Comparison of ENCODE assay signal across 8 cellular contexts in genomic region chr14:78566017-78566858, GRCh38.
DNase-seq lines count a peak whose midpoint lies in the region; ATAC-seq and TF ChIP-seq lines count a peak whose summit lies in the region.

No MANE protein-coding gene starts in this region.

- H3K27ac ChIP-seq in 22Rv1 (no peak overlapping the region), breast epithelium (no peak overlapping the region), spleen (no peak overlapping the region)

- no peak overlapping the region for H3K27ac Mint-ChIP-seq in immature natural killer cell

- peak overlapping the region; percentile 13 to 55 (median 24) for H3K4me3 ChIP-seq in breast epithelium
- H3K4me3 ChIP-seq in spleen = peak overlapping the region in 5 of 8 donors; percentile 2 to 51 (median 6)

- DNase-seq in NCI-H187 treated with DMSO at 0.1 percent for 48 hours (lab: John Stamatoyannopoulos, UW) = peak; percentile 71
- DNase-seq in UCSD-AML1 (lab: John Stamatoyannopoulos, UW; ENCODE audit: unreplicated experiment) = peak; percentile 70
- peak; percentile 35 to 66 for DNase-seq in breast epithelium (ENCODE audit: low spot score in 2 of 2)
- peak; percentile 6 to 17 (median 11) for DNase-seq in immature natural killer cell
- DNase-seq in spleen = no peak

- no peaks in the 10 kb centered on the region for H3K36me3 Mint-ChIP-seq in immature natural killer cell

- ATAC-seq in GM18498 (IDR thresholded peaks at IDR 0.05; ENCODE audit: unreplicated experiment) (peak; percentile 95), HG02938 (IDR thresholded peaks at IDR 0.05; ENCODE audit: unreplicated experiment) (peak; percentile 95)

- WGBS in spleen, 5 donors = 26 to 34% (median 29%) methylated on average over 16 of the region's 16 CpGs

- no peaks in the 10 kb centered on the region for H3K27me3 ChIP-seq in breast epithelium
- no peaks in the 10 kb centered on the region for H3K27me3 ChIP-seq in spleen (replicated peaks in 1 of 7)

- TF ChIP-seq POLR2A in breast epithelium (IDR thresholded peaks at IDR 0.05) = no peak
- TF ChIP-seq POLR2A in spleen (IDR thresholded peaks at IDR 0.05) = no peak

- H3K9me3 ChIP-seq in breast epithelium (no peaks in the 10 kb centered on the region), spleen (no peaks in the 10 kb centered on the region)

- intact Hi-C loops in breast epithelium (cut with DNase I; ENCODE audit: low total_unique reads) = no loop called here
- intact Hi-C loops in spleen (cut with DNase I; ENCODE audit: low total_unique reads) = loop anchor here (5.0 to 10.0 kb wide), 2 partner anchors 544 to 701 kb away; no protein-coding TSS in a partner anchor

- no peaks in the 10 kb centered on the region for H3K4me1 ChIP-seq in breast epithelium
- peaks cover 0 to 12% (median 4%) of the 10 kb centered on the region in 6 donors for H3K4me1 ChIP-seq in spleen

- H3K36me3 ChIP-seq in breast epithelium = no peaks in the 10 kb centered on the region
- H3K36me3 ChIP-seq in spleen = no peaks in the 10 kb centered on the region

- TF ChIP-seq CTCF in 22Rv1 (IDR thresholded peaks at IDR 0.05) = peak; percentile 87
- TF ChIP-seq CTCF in breast epithelium (IDR thresholded peaks at IDR 0.05) = peak in 2 of 3 donors; percentile 40 to 47
- TF ChIP-seq CTCF in spleen (IDR thresholded peaks at IDR 0.05 in 8 of 11, conservative IDR thresholded peaks at IDR 0.05 in 3 of 11) = peak in 10 of 11 experiments; percentile 18 to 74 (median 52)

- peaks cover 0 to 4% (median 2%) of the 10 kb centered on the region in 3 donors for H3K27me3 Mint-ChIP-seq in immature natural killer cell (ENCODE audit: low read depth in 3 of 3)

- H3K9me3 Mint-ChIP-seq in immature natural killer cell = peaks cover 0 to 1% (median 0%) of the 10 kb centered on the region in 6 donors

- no peaks in the 10 kb centered on the region for H3K4me1 Mint-ChIP-seq in immature natural killer cell

- H3K4me3 Mint-ChIP-seq in immature natural killer cell = peak overlapping the region in 3 of 5 donors; percentile 8 to 31 (median 29)
